In the genomic region with DNA sequence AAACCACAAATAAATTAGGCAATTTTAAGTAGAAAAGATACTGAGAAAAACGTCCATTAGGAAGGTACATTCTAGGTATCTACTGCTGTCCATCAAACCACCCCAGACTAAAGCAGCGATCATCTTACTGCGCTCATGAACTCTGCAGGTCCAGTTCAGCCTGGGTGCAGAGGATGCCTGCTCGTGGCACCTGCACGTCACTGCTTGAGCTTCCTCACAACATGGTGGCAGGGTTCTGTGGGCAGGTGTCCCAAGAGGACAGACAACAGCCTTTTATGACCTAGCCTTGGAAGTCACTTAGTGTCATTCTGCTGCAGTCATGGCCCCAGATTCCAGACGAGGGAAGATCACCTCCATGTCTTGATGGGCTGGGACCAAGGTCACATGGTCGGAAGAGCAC, we compare ENCODE assay signal across 14 cellular contexts.
DNase-seq lines count a peak whose midpoint lies in the region; ATAC-seq and TF ChIP-seq lines count a peak whose summit lies in the region.
"Had no signal": no experiment of that assay in that cellular context is flagged by ENCODE, and none has a peak within 500 bp of the region (broad histone marks: within the 10 kb centered on the region; RNA-seq: fewer than 3 reads in every experiment).

No MANE protein-coding gene starts in this region.

- no peaks in the 10 kb centered on the region for H3K4me1 Mint-ChIP-seq in central memory CD8-positive, alpha-beta T cell
- H3K4me1 Mint-ChIP-seq in glutamatergic neuron (ENCODE audit: low read depth, unreplicated experiment), result peaks cover 18% of the 10 kb centered on the region
- peaks cover 2% of the 10 kb centered on the region for H3K4me1 Mint-ChIP-seq in activated T-cell treated with anti-CD3 and anti-CD28 coated beads, Interleukin-2, amount 50 U/mL, for 4 hours (ENCODE audit: low read depth)

- H3K9me3 Mint-ChIP-seq in central memory CD8-positive, alpha-beta T cell, result no peaks in the 10 kb centered on the region
- H3K9me3 Mint-ChIP-seq in glutamatergic neuron (ENCODE audit: unreplicated experiment), result peaks cover 10% of the 10 kb centered on the region
- H3K9me3 Mint-ChIP-seq in activated T-cell treated with anti-CD3 and anti-CD28 coated beads, Interleukin-2, amount 50 U/mL, for 4 hours, result no peaks in the 10 kb centered on the region
- H3K9me3 Mint-ChIP-seq: CD8-positive, alpha-beta T cell had no signal

- H3K27ac Mint-ChIP-seq in central memory CD8-positive, alpha-beta T cell (ENCODE audit: low read depth), result no peak overlapping the region
- H3K27ac Mint-ChIP-seq in glutamatergic neuron (ENCODE audit: unreplicated experiment), result peak overlapping the region; percentile 25
- H3K27ac Mint-ChIP-seq: CD8-positive, alpha-beta T cell had no signal

- H3K36me3 ChIP-seq in H7 (replicated peaks; ENCODE audit: control insufficient read depth, insufficient read depth, low read length), result no peaks in the 10 kb centered on the region
- H3K36me3 ChIP-seq: BLaER1 treated with 17β-estradiol and CSF1 and Interleukin-3, amounts not matched to agents 10 nM and 100 nM had no signal

- H3K27me3 Mint-ChIP-seq in central memory CD8-positive, alpha-beta T cell, result peaks cover 47% of the 10 kb centered on the region
- H3K27me3 Mint-ChIP-seq in glutamatergic neuron (ENCODE audit: unreplicated experiment), result peaks cover 4% of the 10 kb centered on the region
- peaks cover 43% of the 10 kb centered on the region for H3K27me3 Mint-ChIP-seq in activated T-cell treated with anti-CD3 and anti-CD28 coated beads, Interleukin-2, amount 50 U/mL, for 4 hours (ENCODE audit: low read depth)

- peaks cover 4% of the 10 kb centered on the region for H3K36me3 Mint-ChIP-seq in central memory CD8-positive, alpha-beta T cell (ENCODE audit: insufficient read depth)
- no peaks in the 10 kb centered on the region for H3K36me3 Mint-ChIP-seq in glutamatergic neuron (ENCODE audit: unreplicated experiment)
- H3K36me3 Mint-ChIP-seq in activated T-cell treated with anti-CD3 and anti-CD28 coated beads, Interleukin-2, amount 50 U/mL, for 4 hours (ENCODE audit: insufficient read depth), result no peaks in the 10 kb centered on the region
- H3K36me3 Mint-ChIP-seq: CD8-positive, alpha-beta T cell had no signal

- no peak for TF ChIP-seq EP300 in Ishikawa (IDR thresholded peaks at IDR 0.05; ENCODE audit: borderline replicate concordance)

- no peak for TF ChIP-seq CTCF in glutamatergic neuron (IDR thresholded peaks at IDR 0.05; ENCODE audit: partially characterized antibody, unreplicated experiment)

- DNase-seq in H7 (peak; percentile 37), glutamatergic neuron (no peak), nucleus accumbens (lab: John Stamatoyannopoulos, UW) (no peak), COLO668 (lab: John Stamatoyannopoulos, UW; ENCODE audit: unreplicated experiment) (no peak)
- DNase-seq in central memory CD8-positive, alpha-beta T cell (ENCODE audit: low spot score in 2 of 2), result no peak
- no peak for DNase-seq in activated T-cell treated with anti-CD3 and anti-CD28 coated beads, Interleukin-2, amount 50 U/mL, for 4 hours
- DNase-seq: 8988T; Caco-2; CD8-positive, alpha-beta T cell; GM23248 had no signal

- no peak for ATAC-seq in central memory CD8-positive, alpha-beta T cell (replicated peaks; ENCODE audit: extremely low read depth, poor library complexity, severe bottlenecking)
- no peak for ATAC-seq in activated T-cell treated with anti-CD3 and anti-CD28 coated beads, Interleukin-2, amount 50 U/mL, for 4 hours
- no peak for ATAC-seq in HG02623 (IDR thresholded peaks at IDR 0.05; ENCODE audit: unreplicated experiment)
- ATAC-seq: CD8-positive, alpha-beta T cell; K562 had no signal

- H3K4me3 ChIP-seq in H7 (ENCODE audit: insufficient read depth, low read depth, low read length), result no peak overlapping the region
- H3K4me3 ChIP-seq: BLaER1 treated with 17β-estradiol and CSF1 and Interleukin-3, amounts not matched to agents 10 nM and 100 nM; GM23248; K562 had no signal

- no peak for TF ChIP-seq RAD21 in Ishikawa (IDR thresholded peaks at IDR 0.05; ENCODE audit: low read depth)

- H3K27me3 ChIP-seq in H7 (ENCODE audit: control insufficient read depth, insufficient read depth, low read length), result peaks cover 17% of the 10 kb centered on the region

- H3K4me3 Mint-ChIP-seq in central memory CD8-positive, alpha-beta T cell, result peak overlapping the region; percentile 22
- peak overlapping the region; percentile 11 for H3K4me3 Mint-ChIP-seq in glutamatergic neuron (ENCODE audit: unreplicated experiment)
- H3K4me3 Mint-ChIP-seq in activated T-cell treated with anti-CD3 and anti-CD28 coated beads, Interleukin-2, amount 50 U/mL, for 4 hours, result no peak overlapping the region
- H3K4me3 Mint-ChIP-seq: CD8-positive, alpha-beta T cell had no signal

TF ChIP-seq in Ishikawa, 13 proteins besides CTCF, POLR2A, EP300 and RAD21:
- TF ChIP-seq YY1 (IDR thresholded peaks at IDR 0.05; ENCODE audit: low read depth) (peak; percentile 56; the same call in 1 of the 2 replicates), EGR1 (IDR thresholded peaks at IDR 0.05) (no peak)
TF ChIP-seq in Ishikawa: peak in this region for 1.
